8 cellular contexts compared by ENCODE assay signal in genomic region chr11:103108933-103109817, GRCh38. TPM values are rescaled to one million over a fixed set of nuclear protein-coding genes. Genes with fewer than 3 reads are reported as not detected.
DNase-seq lines count a peak whose midpoint lies in the region; ATAC-seq and TF ChIP-seq lines count a peak whose summit lies in the region.

Gene DYNC2H1, plus strand, starts transcription at chr11:103109426. Its CDS starts 149 bp downstream, at chr11:103109575.

- TF ChIP-seq CTCF in AG09309 (IDR thresholded peaks at IDR 0.05; ENCODE audit: control insufficient read depth, insufficient read depth, low read depth, low read length, missing control alignments), result peak; percentile 49

- DNase-seq in AG09309 (ENCODE audit: low read depth) (peak; percentile 59), NCI-H345 treated with DMSO at 0.1 percent for 48 hours (lab: John Stamatoyannopoulos, UW; ENCODE audit: unreplicated experiment) (peak; percentile 80), cerebellum (ENCODE audit: low spot score) (peak; percentile 89), kidney tubule cell (ENCODE audit: low spot score) (peak; percentile 94)
- DNase-seq in stimulated activated CD4-positive, alpha-beta T cell treated with anti-CD3 and anti-CD28 coated beads, Interleukin-1b, Interleukin-23, amount 100 ng/mL, for 1 hour (ENCODE audit: low read depth in 2 of 2), result peak; percentile 61 to 63

- ATAC-seq in GM18907 (IDR thresholded peaks at IDR 0.05; ENCODE audit: unreplicated experiment) (peak; percentile 100), HG03175 (IDR thresholded peaks at IDR 0.05; ENCODE audit: unreplicated experiment) (peak; percentile 99)
- peak; percentile 98 to 99 for ATAC-seq in activated CD4-positive, CD25-positive, alpha-beta regulatory T cell treated with anti-CD3 and anti-CD28 coated beads, Interleukin-2, amount 50 U/mL, for 24 hours

- H3K4me3 ChIP-seq in AG09309 (ENCODE audit: control insufficient read depth, low read depth, low read length), result peak within 1 kb of the TSS; percentile 95

RNA-seq across cellular contexts. Expression of gene DYNC2H1, which starts in this region (rescaled TPM):
- 69.2 TPM for total RNA-seq in cerebellum

Comparison
In these comparisons a context has a peak if more than half of its experiments do, and no peak if none do; other contexts are left out.
1. Peak in every context shown above with its lines: DNase-seq, ATAC-seq and H3K4me3 ChIP-seq.